Comparison of ENCODE assay signal across 32 cellular contexts in genomic region chr3:14631101-14631497, GRCh38. TPM values are rescaled to one million over a fixed set of nuclear protein-coding genes. Genes with fewer than 3 reads are reported as not detected.
"Had no signal": no experiment of that assay in that cellular context is flagged by ENCODE, and none has a peak within 500 bp of the region (broad histone marks: within the 10 kb centered on the region; RNA-seq: fewer than 3 reads in every experiment).

No MANE protein-coding gene starts in this region.

- ATAC-seq: left colon; left lung; naive thymus-derived CD8-positive, alpha-beta T cell; pancreas; right cardiac atrium; stimulated activated effector memory CD8-positive, alpha-beta T cell treated with anti-CD3 and anti-CD28 coated beads, Interleukin-12 subunit alpha, Interleukin-12 subunit beta, amount 100 ng/mL, for 72 hours had no signal

- H3K9me3 Mint-ChIP-seq: immature natural killer cell; stimulated activated effector memory CD8-positive, alpha-beta T cell treated with anti-CD3 and anti-CD28 coated beads, Interleukin-12 subunit alpha, Interleukin-12 subunit beta, amount 100 ng/mL, for 72 hours; stimulated activated naive CD8-positive, alpha-beta T cell treated with anti-CD3 and anti-CD28 coated beads, Interleukin-15, Interleukin-2, amounts not matched to agents 100 ng/mL and 50 ng/mL, for 24 hours had no signal

- H3K27me3 ChIP-seq: pancreas, upper lobe of right lung had no signal

- H3K4me3 ChIP-seq: left lung, lower lobe of right lung, pancreas, prostate gland, sigmoid colon, spleen, suprapubic skin, thoracic aorta, tibial artery, upper lobe of right lung had no signal

- H3K36me3 Mint-ChIP-seq: immature natural killer cell; naive thymus-derived CD8-positive, alpha-beta T cell; stimulated activated effector memory CD8-positive, alpha-beta T cell treated with anti-CD3 and anti-CD28 coated beads, Interleukin-12 subunit alpha, Interleukin-12 subunit beta, amount 100 ng/mL, for 72 hours had no signal

- H3K27ac Mint-ChIP-seq: immature natural killer cell; naive thymus-derived CD8-positive, alpha-beta T cell; nephron; stimulated activated effector memory CD8-positive, alpha-beta T cell treated with anti-CD3 and anti-CD28 coated beads, Interleukin-12 subunit alpha, Interleukin-12 subunit beta, amount 100 ng/mL, for 72 hours; stimulated activated naive CD8-positive, alpha-beta T cell treated with anti-CD3 and anti-CD28 coated beads, Interleukin-15, Interleukin-2, amounts not matched to agents 100 ng/mL and 50 ng/mL, for 24 hours had no signal

- H3K9me3 ChIP-seq: left lung, lower lobe of right lung, pancreas, prostate gland, sigmoid colon, suprapubic skin, thoracic aorta, upper lobe of right lung had no signal

- H3K4me1 Mint-ChIP-seq: immature natural killer cell; naive thymus-derived CD8-positive, alpha-beta T cell; nephron had no signal

- DNase-seq: hypothalamus; immature natural killer cell; kidney; left colon; left lung; lower lobe of right lung; mammary epithelial cell; mesenchymal stem cell; naive thymus-derived CD8-positive, alpha-beta T cell; nucleus accumbens; pancreas; posterior cingulate gyrus; retina; right cardiac atrium; sigmoid colon; small intestine; spleen; stimulated activated CD4-positive, alpha-beta T cell treated with anti-CD3 and anti-CD28 coated beads, Interleukin-4, amount 100 ng/mL, for 24 hours; stimulated activated naive CD4-positive, alpha-beta T cell; tibial artery; trophoblast cell; upper lobe of right lung had no signal

- FAIRE-seq: islet of Langerhans, kidney, pancreas, small intestine, urothelium cell line had no signal

- H3K4me1 ChIP-seq: left lung, lower lobe of right lung, pancreas, prostate gland, sigmoid colon, spleen, suprapubic skin, tibial artery, upper lobe of right lung had no signal

- H3K36me3 ChIP-seq: left lung, lower lobe of right lung, pancreas, prostate gland, sigmoid colon, spleen, suprapubic skin, thoracic aorta, tibial artery, upper lobe of right lung had no signal

- H3K4me3 Mint-ChIP-seq: immature natural killer cell; naive thymus-derived CD8-positive, alpha-beta T cell; nephron; stimulated activated effector memory CD8-positive, alpha-beta T cell treated with anti-CD3 and anti-CD28 coated beads, Interleukin-12 subunit alpha, Interleukin-12 subunit beta, amount 100 ng/mL, for 72 hours; stimulated activated naive CD8-positive, alpha-beta T cell treated with anti-CD3 and anti-CD28 coated beads, Interleukin-15, Interleukin-2, amounts not matched to agents 100 ng/mL and 50 ng/mL, for 24 hours had no signal

- H3K27ac ChIP-seq: left lung, lower lobe of right lung, pancreas, prostate gland, sigmoid colon, spleen, suprapubic skin, thoracic aorta, tibial artery, upper lobe of right lung had no signal

RNA-seq across cellular contexts. Expression of gene C3orf20, which starts 43.8 kb away (rescaled TPM):
- total RNA-seq: lower lobe of right lung, mucosa of gallbladder, thoracic aorta had no signal
- polyA plus RNA-seq: immature natural killer cell, liver, mammary epithelial cell, spleen had no signal
